ENCODE assay signal across 11 cellular contexts in the genomic region with DNA sequence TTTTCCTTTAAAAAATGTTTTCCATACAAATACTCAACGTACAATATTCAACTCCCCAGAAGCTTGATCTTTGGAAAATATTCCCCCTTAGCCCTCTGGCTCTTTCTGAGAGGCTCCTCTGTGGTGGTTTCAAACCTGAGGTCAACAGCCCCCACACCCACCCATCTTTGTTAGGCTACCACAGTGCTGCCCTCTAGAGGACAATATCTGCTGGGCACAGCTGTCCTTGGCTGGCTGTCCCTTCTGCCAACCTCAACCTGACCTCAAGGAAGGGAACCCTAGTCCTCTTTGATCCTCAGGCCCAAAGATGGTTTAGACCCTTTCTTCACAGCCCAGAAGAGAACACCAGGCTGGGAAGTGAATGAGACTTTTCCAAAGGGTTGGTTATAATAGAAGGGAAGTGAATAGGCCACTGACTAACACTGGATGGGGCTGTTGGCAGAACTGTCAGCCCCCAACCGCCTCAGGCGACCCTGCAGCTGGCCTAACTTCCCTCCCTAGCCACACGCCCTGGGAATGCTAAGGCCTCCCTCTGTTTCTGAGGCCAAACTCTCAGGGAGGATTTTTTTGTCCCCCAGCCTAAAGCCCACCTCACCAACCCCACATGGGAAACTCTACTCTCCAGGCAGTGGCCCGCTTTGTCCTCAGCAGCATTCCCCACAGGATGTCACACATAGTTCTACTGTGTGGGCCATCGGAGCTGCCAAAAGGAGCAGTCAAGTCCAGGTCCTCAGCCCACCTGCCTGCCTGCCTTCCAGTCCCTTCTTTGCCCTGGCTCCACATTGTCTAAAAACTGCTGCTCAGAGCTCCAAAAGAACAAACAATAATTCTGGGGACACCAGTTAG. TPM values are rescaled to one million over a fixed set of nuclear protein-coding genes. Genes with fewer than 3 reads are reported as not detected.
DNase-seq lines count a peak whose midpoint lies in the region; ATAC-seq and TF ChIP-seq lines count a peak whose summit lies in the region.
"Had no signal": no experiment of that assay in that cellular context is flagged by ENCODE, and none has a peak within 500 bp of the region (broad histone marks: within the 10 kb centered on the region; RNA-seq: fewer than 3 reads in every experiment).

No MANE protein-coding gene starts in this region.

- no peaks in the 10 kb centered on the region for H3K9me3 ChIP-seq in left lung
- H3K9me3 ChIP-seq: thoracic aorta had no signal

- intact Hi-C loops in left lung (cut with DNase I) = no loop called here

- no peaks in the 10 kb centered on the region; the same call in 1 of the 2 replicates for H3K36me3 ChIP-seq in H7 (replicated peaks; ENCODE audit: control insufficient read depth, insufficient read depth, low read length)
- no peaks in the 10 kb centered on the region for H3K36me3 ChIP-seq in left lung
- H3K36me3 ChIP-seq: thoracic aorta had no signal

- no peak overlapping the region for H3K4me3 ChIP-seq in H7 (ENCODE audit: insufficient read depth, low read depth, low read length)
- no peak overlapping the region for H3K4me3 ChIP-seq in WI38 (ENCODE audit: low read depth, low read length)
- no peak overlapping the region for H3K4me3 ChIP-seq in left lung
- H3K4me3 ChIP-seq: thoracic aorta had no signal

- DNase-seq in CMK (ENCODE audit: low read depth) = peak; percentile 14
- DNase-seq in H7 = peak; percentile 77
- no peak for DNase-seq in left lung
- DNase-seq in AG08395 (ENCODE audit: low spot score) = no peak
- no peak for DNase-seq in SW480 (ENCODE audit: low spot score)
- no peak for DNase-seq in dedifferentiated amniotic fluid mesenchymal stem cell (ENCODE audit: extremely low spot score)

- no peaks in the 10 kb centered on the region for H3K4me1 ChIP-seq in left lung

- ATAC-seq in left lung (peak; percentile 45), HG03097 (IDR thresholded peaks at IDR 0.05; ENCODE audit: low FRiP score, unreplicated experiment) (no peak)

- H3K27ac ChIP-seq in left lung = no peak overlapping the region
- H3K27ac ChIP-seq: thoracic aorta, VCaP had no signal

- TF ChIP-seq CTCF in WI38 (IDR thresholded peaks at IDR 0.05; ENCODE audit: low read depth, low read length) (peak; percentile 29; the same call in 1 of the 2 replicates), left lung (IDR thresholded peaks at IDR 0.05) (peak in 1 of 2 donors; percentile 42)

- H3K27me3 ChIP-seq in H7 (ENCODE audit: control insufficient read depth, insufficient read depth, low read length) (no peaks in the 10 kb centered on the region), left lung (no peaks in the 10 kb centered on the region)

RNA-seq across cellular contexts. Expression of a gene that starts 34.3 kb away (rescaled TPM):
- total RNA-seq in H7 (2014; rRNA removed; shearing (Covaris generic)) = not detected in 2 replicates
- total RNA-seq in left lung = not detected
- total RNA-seq: pulmonary artery endothelial cell, thoracic aorta had no signal

Comparison
In these comparisons a context has a peak if more than half of its experiments do, and no peak if none do; other contexts are left out.
1. DNase-seq: peak in CMK (single experiment) and H7 (single experiment); none in left lung (0 of 2), AG08395 (single experiment), SW480 (single experiment) and dedifferentiated amniotic fluid mesenchymal stem cell (single experiment).